In genomic region chr13:44573790-44574465, GRCh38 we compare ENCODE assay signal across 9 cellular contexts. TPM values are rescaled to one million over a fixed set of nuclear protein-coding genes. Genes with fewer than 3 reads are reported as not detected.
DNase-seq lines count a peak whose midpoint lies in the region; ATAC-seq, FAIRE-seq and TF ChIP-seq lines count a peak whose summit lies in the region.
"Had no signal": no experiment of that assay in that cellular context is flagged by ENCODE, and none has a peak within 500 bp of the region (broad histone marks: within the 10 kb centered on the region; RNA-seq: fewer than 3 reads in every experiment).

No MANE protein-coding gene starts in this region.

- ATAC-seq in A549 (peak in 1 of 2 experiments; percentile 51; a peak in 3 of 6 replicates), foreskin keratinocyte (peak; percentile 3)
- ATAC-seq in CD8-positive, alpha-beta T cell, result no peak

- H3K9me3 ChIP-seq in A549 (no peaks in the 10 kb centered on the region), stomach (no peaks in the 10 kb centered on the region)
- no peaks in the 10 kb centered on the region for H3K9me3 ChIP-seq in CD8-positive, alpha-beta T cell (ENCODE audit: low read length)

- no peaks in the 10 kb centered on the region for H3K9me3 Mint-ChIP-seq in CD8-positive, alpha-beta T cell

- no peak overlapping the region for H3K4me3 Mint-ChIP-seq in CD8-positive, alpha-beta T cell

- H3K4me2 ChIP-seq in A549, result peak overlapping the region; percentile 86

- peaks cover 13% of the 10 kb centered on the region for H3K36me3 Mint-ChIP-seq in CD8-positive, alpha-beta T cell

- TF ChIP-seq EP300 in A549 (IDR thresholded peaks at IDR 0.05) (no peak), stomach (IDR thresholded peaks at IDR 0.05) (no peak)

- TF ChIP-seq CTCF in A549 (IDR thresholded peaks at IDR 0.05) (no peak), foreskin keratinocyte (conservative IDR thresholded peaks at IDR 0.05) (peak; percentile 45), stomach (IDR thresholded peaks at IDR 0.05) (peak in 4 of 7 experiments; percentile 19 to 37 (median 25))
- no peak for TF ChIP-seq CTCF in CD8-positive, alpha-beta T cell (IDR thresholded peaks at IDR 0.05)

- POLR2A ChIA-PET in A549 (lab: Yijun Ruan, JAX), result interaction anchor here (0.5 to 1.3 kb wide), 3 partner anchors 8 to 91 kb away, joined by 3 to 7 read pairs (median 3); no protein-coding TSS in a partner anchor
- POLR2A ChIA-PET in CD8-positive, alpha-beta T cell (lab: Charles Lee), result no interaction called here

- H3K4me1 Mint-ChIP-seq in CD8-positive, alpha-beta T cell (ENCODE audit: low read depth), result peaks cover 59% of the 10 kb centered on the region

- H3K27ac ChIP-seq in A549 (peak overlapping the region in 1 of 2 experiments; percentile 44; a peak in 2 of 6 replicates), foreskin keratinocyte (no peak overlapping the region), stomach (peak overlapping the region in 4 of 5 donors; percentile 3 to 96 (median 50))
- H3K27ac ChIP-seq in CD8-positive, alpha-beta T cell (ENCODE audit: low read depth, low read length), result no peak overlapping the region
- H3K27ac ChIP-seq: HL-60 had no signal

- no peaks in the 10 kb centered on the region for H3K27me3 Mint-ChIP-seq in CD8-positive, alpha-beta T cell (ENCODE audit: low read depth)

- TF ChIP-seq RAD21 in A549 (conservative IDR thresholded peaks at IDR 0.05 in 1 of 2, IDR thresholded peaks at IDR 0.05 in 1 of 2), result no peak

- CTCF ChIA-PET in A549 (lab: Yijun Ruan, JAX), result interaction anchor here (0.8 to 2.2 kb wide), 3 partner anchors 91 to 301 kb away, joined by 3 to 11 read pairs (median 5); no protein-coding TSS in a partner anchor
- CTCF ChIA-PET in CD8-positive, alpha-beta T cell (lab: Charles Lee), result interaction anchor here (1.0 to 4.4 kb wide), 4 partner anchors 9 to 91 kb away, joined by 3 to 24 read pairs (median 4); no protein-coding TSS in a partner anchor

- no peaks in the 10 kb centered on the region for H3K36me3 ChIP-seq in stomach
- H3K36me3 ChIP-seq in CD8-positive, alpha-beta T cell (ENCODE audit: insufficient read depth, low read length), result no peaks in the 10 kb centered on the region

- H3K4me1 ChIP-seq in A549 (peaks cover 51% of the 10 kb centered on the region), foreskin keratinocyte (peaks cover 18% of the 10 kb centered on the region), stomach (peaks cover 27 to 67% (median 45%) of the 10 kb centered on the region in 4 donors)
- H3K4me1 ChIP-seq in CD8-positive, alpha-beta T cell (ENCODE audit: insufficient read depth, low read length), result peaks cover 45% of the 10 kb centered on the region

- TF ChIP-seq POLR2A in A549 (IDR thresholded peaks at IDR 0.05; ENCODE audit: low read length) (no peak), stomach (IDR thresholded peaks at IDR 0.05) (no peak)

- no peak for FAIRE-seq in A549 (lab: Jason Lieb, UNC)

- no peaks in the 10 kb centered on the region for H3K27me3 ChIP-seq in foreskin keratinocyte
- H3K27me3 ChIP-seq in stomach, result no peaks in the 10 kb centered on the region
- no peaks in the 10 kb centered on the region for H3K27me3 ChIP-seq in CD8-positive, alpha-beta T cell (ENCODE audit: insufficient read depth, low read length)

- H3K4me3 ChIP-seq in A549, result no peak overlapping the region
- peak overlapping the region; percentile 87 to 95 (median 94) for H3K4me3 ChIP-seq in stomach
- H3K4me3 ChIP-seq in CD8-positive, alpha-beta T cell (ENCODE audit: low read depth, low read length), result no peak overlapping the region

- WGBS in A549 (ENCODE audit: missing lambda C conversion rate), result 81% methylated on average over 2 of the region's 4 CpGs
- 26 to 50% (median 35%) methylated on average over 3 to 4 of the region's 4 CpGs for WGBS in stomach, 5 donors

- DNase-seq in A549 (ENCODE audit: low read depth in 1 of 2, low spot score in 1 of 2), result peak; percentile 21 to 55
- DNase-seq in GDM1 (lab: John Stamatoyannopoulos, UW), result peak; percentile 37
- DNase-seq in RKO (ENCODE audit: low spot score), result peak; percentile 91
- peak in 1 of 2 donors; percentile 39 for DNase-seq in foreskin keratinocyte
- DNase-seq in stomach, result peak; percentile 67
- DNase-seq in pons (ENCODE audit: low spot score), result no peak
- DNase-seq in CD8-positive, alpha-beta T cell, result no peak
- DNase-seq in OCI-M2 (lab: John Stamatoyannopoulos, UW; ENCODE audit: unreplicated experiment), result no peak

- intact Hi-C loops in stomach (cut with DNase I; ENCODE audit: low total_unique reads), result no loop called here
- intact Hi-C loops in CD8-positive, alpha-beta T cell (cut with DNase I, micrococcal nuclease), result loop anchor here (5.0 to 10.0 kb wide), 5 partner anchors 37 to 1579 kb away; partner anchors contain the start of genes COG3 (in 1 of the 2) and EPSTI1 (in 1 of the 2)

- no peak overlapping the region for H3K27ac Mint-ChIP-seq in CD8-positive, alpha-beta T cell

TF ChIP-seq in A549, 52 proteins besides CTCF, POLR2A, EP300 and RAD21:
- TF ChIP-seq RNF2 (IDR thresholded peaks at IDR 0.05; ENCODE audit: borderline replicate concordance, low read depth) (no peak), MAFK (IDR thresholded peaks at IDR 0.05; ENCODE audit: partially characterized antibody) (peak; percentile 8), FOSL2 (IDR thresholded peaks at IDR 0.05) (no peak), FOSL2 (CRISPR knock-in tag; IDR thresholded peaks at IDR 0.05) (no peak), HOXA7 (CRISPR knock-in tag; IDR thresholded peaks at IDR 0.05) (no peak)

RNA-seq across cellular contexts. Expression of gene TSC22D1, which starts 2.2 kb away (rescaled TPM):
- polyA plus RNA-seq in A549 (2011; rRNA removed) (176 and 196 TPM in 2 replicates), A549 (2017; fragmentation: RNase III; extraction: RNeasy Plus Mini Kit Qiagen cat#74134 plus additional on column Dnase treatment) (52.3 to 73.7 TPM (median 66.8 TPM) in 3 replicates), foreskin keratinocyte (33.4 and 42.3 TPM in 2 replicates), stomach (100 to 1,000 TPM in 2 of 3 donors, 10 to 100 TPM in 1; 83.9 to 115 (median 107) TPM)
- 62.7 and 70.0 TPM in 2 replicates for polyA plus RNA-seq in A549 (2012; cell fraction: cytosol; rRNA removed)
- polyA plus RNA-seq in A549 (2012; cell fraction: nucleus; rRNA removed), result 48.0 and 67.9 TPM in 2 replicates
- polyA minus RNA-seq in A549 (2011; rRNA and poly(A)+ RNA removed), result 100 and 122 TPM in 2 replicates
- total RNA-seq in foreskin keratinocyte (51.2 and 59.5 TPM in 2 replicates), stomach (100 to 1,000 TPM in 3 of 5 donors, 10 to 100 TPM in 2; 26.1 to 195 (median 127) TPM)
- total RNA-seq in CD8-positive, alpha-beta T cell, result 10 to 100 TPM; 22.2 to 23.6 TPM

Comparison
In these comparisons a context has a peak if more than half of its experiments do, and no peak if none do; other contexts are left out.
1. DNase-seq: peak in A549 (2 of 2), GDM1 (single experiment), RKO (single experiment) and stomach (single experiment); none in pons (single experiment), CD8-positive, alpha-beta T cell (0 of 7) and OCI-M2 (single experiment).
2. H3K27ac ChIP-seq: peak in stomach (4 of 5); none in foreskin keratinocyte (single experiment) and CD8-positive, alpha-beta T cell (single experiment).
3. H3K4me3 ChIP-seq: peak in stomach (4 of 4); none in A549 (single experiment) and CD8-positive, alpha-beta T cell (single experiment).
4. CTCF ChIP-seq: peak in foreskin keratinocyte (single experiment) and stomach (4 of 7); none in A549 (single experiment) and CD8-positive, alpha-beta T cell (single experiment).